2 cellular contexts compared by ENCODE assay signal in the genomic region with DNA sequence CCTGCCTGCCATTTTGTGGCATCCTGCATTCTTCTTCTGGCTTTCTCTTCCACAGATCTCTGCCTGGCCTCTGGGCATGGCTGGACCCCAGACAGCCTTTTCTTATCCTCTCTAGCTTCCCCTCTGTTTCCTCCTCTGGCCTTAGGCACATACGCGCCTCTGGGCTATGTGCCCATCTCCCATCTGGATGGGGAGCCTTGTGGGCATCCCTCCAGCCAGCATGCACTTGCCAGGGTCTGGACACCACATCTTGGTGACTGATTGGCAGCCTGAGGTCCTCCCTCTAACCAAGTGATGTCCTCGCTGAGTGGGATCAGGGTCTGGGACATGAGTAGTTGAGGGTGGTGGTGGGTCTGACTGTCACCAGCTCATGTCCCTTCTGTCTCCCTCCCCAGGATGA.
TF ChIP-seq lines count a peak whose summit lies in the region.

No MANE protein-coding gene starts in this region.

TF ChIP-seq in HepG2, 621 proteins besides CTCF, POLR2A, EP300 and RAD21:
- TF ChIP-seq, protein P1, sequence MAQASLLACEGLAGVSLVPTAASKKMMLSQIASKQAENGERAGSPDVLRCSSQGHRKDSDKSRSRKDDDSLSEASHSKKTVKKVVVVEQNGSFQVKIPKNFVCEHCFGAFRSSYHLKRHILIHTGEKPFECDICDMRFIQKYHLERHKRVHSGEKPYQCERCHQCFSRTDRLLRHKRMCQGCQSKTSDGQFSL (CRISPR knock-in tag; IDR thresholded peaks at IDR 0.05): no peak
- TF ChIP-seq, protein P2, sequence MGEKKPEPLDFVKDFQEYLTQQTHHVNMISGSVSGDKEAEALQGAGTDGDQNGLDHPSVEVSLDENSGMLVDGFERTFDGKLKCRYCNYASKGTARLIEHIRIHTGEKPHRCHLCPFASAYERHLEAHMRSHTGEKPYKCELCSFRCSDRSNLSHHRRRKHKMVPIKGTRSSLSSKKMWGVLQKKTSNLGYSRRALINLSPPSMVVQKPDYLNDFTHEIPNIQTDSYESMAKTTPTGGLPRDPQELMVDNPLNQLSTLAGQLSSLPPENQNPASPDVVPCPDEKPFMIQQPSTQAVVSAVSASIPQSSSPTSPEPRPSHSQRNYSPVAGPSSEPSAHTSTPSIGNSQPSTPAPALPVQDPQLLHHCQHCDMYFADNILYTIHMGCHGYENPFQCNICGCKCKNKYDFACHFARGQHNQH (CRISPR knock-in tag; IDR thresholded peaks at IDR 0.05): no peak
- TF ChIP-seq STAT5B (CRISPR knock-in tag; IDR thresholded peaks at IDR 0.05): no peak
- TF ChIP-seq ZNF224 (CRISPR knock-in tag; IDR thresholded peaks at IDR 0.05): no peak
- no peak for TF ChIP-seq DNMT1 (CRISPR knock-in tag; IDR thresholded peaks at IDR 0.05)
- no peak for TF ChIP-seq ISL2 (CRISPR knock-in tag; IDR thresholded peaks at IDR 0.05)
- no peak for TF ChIP-seq HDAC6 (IDR thresholded peaks at IDR 0.05; ENCODE audit: low read depth, low read length)
- TF ChIP-seq, protein P3, sequence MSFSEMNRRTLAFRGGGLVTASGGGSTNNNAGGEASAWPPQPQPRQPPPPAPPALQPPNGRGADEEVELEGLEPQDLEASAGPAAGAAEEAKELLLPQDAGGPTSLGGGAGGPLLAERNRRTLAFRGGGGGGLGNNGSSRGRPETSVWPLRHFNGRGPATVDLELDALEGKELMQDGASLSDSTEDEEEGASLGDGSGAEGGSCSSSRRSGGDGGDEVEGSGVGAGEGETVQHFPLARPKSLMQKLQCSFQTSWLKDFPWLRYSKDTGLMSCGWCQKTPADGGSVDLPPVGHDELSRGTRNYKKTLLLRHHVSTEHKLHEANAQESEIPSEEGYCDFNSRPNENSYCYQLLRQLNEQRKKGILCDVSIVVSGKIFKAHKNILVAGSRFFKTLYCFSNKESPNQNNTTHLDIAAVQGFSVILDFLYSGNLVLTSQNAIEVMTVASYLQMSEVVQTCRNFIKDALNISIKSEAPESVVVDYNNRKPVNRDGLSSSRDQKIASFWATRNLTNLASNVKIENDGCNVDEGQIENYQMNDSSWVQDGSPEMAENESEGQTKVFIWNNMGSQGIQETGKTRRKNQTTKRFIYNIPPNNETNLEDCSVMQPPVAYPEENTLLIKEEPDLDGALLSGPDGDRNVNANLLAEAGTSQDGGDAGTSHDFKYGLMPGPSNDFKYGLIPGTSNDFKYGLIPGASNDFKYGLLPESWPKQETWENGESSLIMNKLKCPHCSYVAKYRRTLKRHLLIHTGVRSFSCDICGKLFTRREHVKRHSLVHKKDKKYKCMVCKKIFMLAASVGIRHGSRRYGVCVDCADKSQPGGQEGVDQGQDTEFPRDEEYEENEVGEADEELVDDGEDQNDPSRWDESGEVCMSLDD (CRISPR knock-in tag; IDR thresholded peaks at IDR 0.05; ENCODE audit: borderline replicate concordance): no peak
- TF ChIP-seq NR1H2 (CRISPR knock-in tag; IDR thresholded peaks at IDR 0.05; ENCODE audit: borderline replicate concordance, low read depth): no peak
- TF ChIP-seq, protein P4, sequence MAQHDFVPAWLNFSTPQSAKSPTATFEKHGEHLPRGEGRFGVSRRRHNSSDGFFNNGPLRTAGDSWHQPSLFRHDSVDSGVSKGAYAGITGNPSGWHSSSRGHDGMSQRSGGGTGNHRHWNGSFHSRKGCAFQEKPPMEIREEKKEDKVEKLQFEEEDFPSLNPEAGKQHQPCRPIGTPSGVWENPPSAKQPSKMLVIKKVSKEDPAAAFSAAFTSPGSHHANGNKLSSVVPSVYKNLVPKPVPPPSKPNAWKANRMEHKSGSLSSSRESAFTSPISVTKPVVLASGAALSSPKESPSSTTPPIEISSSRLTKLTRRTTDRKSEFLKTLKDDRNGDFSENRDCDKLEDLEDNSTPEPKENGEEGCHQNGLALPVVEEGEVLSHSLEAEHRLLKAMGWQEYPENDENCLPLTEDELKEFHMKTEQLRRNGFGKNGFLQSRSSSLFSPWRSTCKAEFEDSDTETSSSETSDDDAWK (CRISPR knock-in tag; IDR thresholded peaks at IDR 0.05): no peak
- no peak for TF ChIP-seq ZNF709 (CRISPR knock-in tag; IDR thresholded peaks at IDR 0.05)
- no peak for TF ChIP-seq THYN1 (CRISPR knock-in tag; IDR thresholded peaks at IDR 0.05; ENCODE audit: borderline replicate concordance, low read depth)
- TF ChIP-seq RAD51 (IDR thresholded peaks at IDR 0.05; ENCODE audit: borderline replicate concordance): no peak
- TF ChIP-seq, protein P5, sequence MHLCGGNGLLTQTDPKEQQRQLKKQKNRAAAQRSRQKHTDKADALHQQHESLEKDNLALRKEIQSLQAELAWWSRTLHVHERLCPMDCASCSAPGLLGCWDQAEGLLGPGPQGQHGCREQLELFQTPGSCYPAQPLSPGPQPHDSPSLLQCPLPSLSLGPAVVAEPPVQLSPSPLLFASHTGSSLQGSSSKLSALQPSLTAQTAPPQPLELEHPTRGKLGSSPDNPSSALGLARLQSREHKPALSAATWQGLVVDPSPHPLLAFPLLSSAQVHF (CRISPR knock-in tag; IDR thresholded peaks at IDR 0.05): no peak
- TF ChIP-seq, protein P6, sequence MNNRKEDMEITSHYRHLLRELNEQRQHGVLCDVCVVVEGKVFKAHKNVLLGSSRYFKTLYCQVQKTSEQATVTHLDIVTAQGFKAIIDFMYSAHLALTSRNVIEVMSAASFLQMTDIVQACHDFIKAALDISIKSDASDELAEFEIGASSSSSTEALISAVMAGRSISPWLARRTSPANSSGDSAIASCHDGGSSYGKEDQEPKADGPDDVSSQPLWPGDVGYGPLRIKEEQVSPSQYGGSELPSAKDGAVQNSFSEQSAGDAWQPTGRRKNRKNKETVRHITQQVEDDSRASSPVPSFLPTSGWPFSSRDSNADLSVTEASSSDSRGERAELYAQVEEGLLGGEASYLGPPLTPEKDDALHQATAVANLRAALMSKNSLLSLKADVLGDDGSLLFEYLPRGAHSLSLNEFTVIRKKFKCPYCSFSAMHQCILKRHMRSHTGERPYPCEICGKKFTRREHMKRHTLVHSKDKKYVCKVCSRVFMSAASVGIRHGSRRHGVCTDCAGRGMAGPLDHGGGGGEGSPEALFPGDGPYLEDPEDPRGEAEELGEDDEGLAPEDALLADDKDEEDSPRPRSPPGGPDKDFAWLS (CRISPR knock-in tag; IDR thresholded peaks at IDR 0.05; ENCODE audit: borderline replicate concordance): no peak
TF ChIP-seq in HepG2: peak in this region for 0.

TF ChIP-seq in HEK293T, 16 proteins besides CTCF, POLR2A, EP300 and RAD21:
- TF ChIP-seq FOXK2 (IDR thresholded peaks at IDR 0.05) (no peak), ZNF384 (IDR thresholded peaks at IDR 0.05) (no peak), SP1 (IDR thresholded peaks at IDR 0.05) (no peak), TARDBP (IDR thresholded peaks at IDR 0.05) (no peak), ELF4 (IDR thresholded peaks at IDR 0.05) (no peak), ARNT (IDR thresholded peaks at IDR 0.05) (no peak), SUZ12 (IDR thresholded peaks at IDR 0.05) (no peak), L3MBTL2 (conservative IDR thresholded peaks at IDR 0.05) (no peak), CTBP1 (IDR thresholded peaks at IDR 0.05; ENCODE audit: borderline replicate concordance) (no peak), BHLHE40 (IDR thresholded peaks at IDR 0.05; ENCODE audit: borderline replicate concordance) (no peak), HDGF (IDR thresholded peaks at IDR 0.05; ENCODE audit: borderline replicate concordance) (no peak), FOXM1 (IDR thresholded peaks at IDR 0.05; ENCODE audit: borderline replicate concordance) (no peak)
